Comparison of ENCODE assay signal across 13 cellular contexts in genomic region chr1:51664412-51665240, GRCh38. TPM values are rescaled to one million over a fixed set of nuclear protein-coding genes. Genes with fewer than 3 reads are reported as not detected.
DNase-seq lines count a peak whose midpoint lies in the region; TF ChIP-seq lines count a peak whose summit lies in the region.
"Had no signal": no experiment of that assay in that cellular context is flagged by ENCODE, and none has a peak within 500 bp of the region (broad histone marks: within the 10 kb centered on the region; RNA-seq: fewer than 3 reads in every experiment).

No MANE protein-coding gene starts in this region.

- peaks cover 62% of the 10 kb centered on the region for H3K79me2 ChIP-seq in GM23248 (ENCODE audit: insufficient read depth)

- H3K4me1 ChIP-seq in GM23248 (ENCODE audit: insufficient read depth) (peaks cover 59% of the 10 kb centered on the region), adipocyte (ENCODE audit: control insufficient read depth, insufficient read depth, low read length) (peaks cover 66% of the 10 kb centered on the region), left ventricle myocardium inferior (peaks cover 98% of the 10 kb centered on the region)
- H3K4me1 ChIP-seq: BLaER1 had no signal

- intact Hi-C loops in left ventricle myocardium inferior (cut with micrococcal nuclease) = no loop called here

- H3F3A ChIP-seq in GM23248 (ENCODE audit: insufficient read depth) = peaks cover 44% of the 10 kb centered on the region

- no peaks in the 10 kb centered on the region for H3K27me3 ChIP-seq in GM23248 (replicated peaks; ENCODE audit: insufficient read depth)
- no peaks in the 10 kb centered on the region for H3K27me3 ChIP-seq in adipocyte (replicated peaks; ENCODE audit: control insufficient read depth, insufficient read depth, low read length)
- no peaks in the 10 kb centered on the region for H3K27me3 ChIP-seq in left ventricle myocardium inferior (ENCODE audit: low read depth)
- H3K27me3 ChIP-seq: BLaER1, esophagus squamous epithelium had no signal

- in situ Hi-C loops in GM23248 (cut with MboI) = no loop called here

- H3K36me3 ChIP-seq in GM23248 (ENCODE audit: low read depth) = no peaks in the 10 kb centered on the region
- H3K36me3 ChIP-seq in adipocyte (ENCODE audit: control insufficient read depth, insufficient read depth, low read length, severe bottlenecking) = no peaks in the 10 kb centered on the region
- H3K36me3 ChIP-seq in left ventricle myocardium inferior = no peaks in the 10 kb centered on the region
- H3K36me3 ChIP-seq: BLaER1, esophagus squamous epithelium had no signal

- DNase-seq in GM23248 = peak; percentile 65
- no peak for DNase-seq in adipocyte (ENCODE audit: low read depth)
- no peak for DNase-seq in left ventricle myocardium inferior
- peak; percentile 41 for DNase-seq in skeletal muscle cell (ENCODE audit: low read depth)
- DNase-seq in midbrain (lab: John Stamatoyannopoulos, UW) = no peak
- no peak for DNase-seq in NCI-H1092 treated with DMSO at 0.1 percent for 48 hours (lab: John Stamatoyannopoulos, UW)
- DNase-seq in NOMO-1 treated with dmso at 0.1 percent for 144 hours (lab: John Stamatoyannopoulos, UW; ENCODE audit: unreplicated experiment) = no peak
- DNase-seq: activated T-cell treated with anti-CD3 and anti-CD28 coated beads, Interleukin-2, amount 50 U/mL, for 72 hours; amygdala; esophagus squamous epithelium; NCI-H2029 treated with DMSO at 0.1 percent for 48 hours; substantia nigra had no signal

- H3K9me3 ChIP-seq in GM23248 (ENCODE audit: low read depth) = no peaks in the 10 kb centered on the region
- no peaks in the 10 kb centered on the region for H3K9me3 ChIP-seq in adipocyte (ENCODE audit: control insufficient read depth, low read length)
- H3K9me3 ChIP-seq in left ventricle myocardium inferior (replicated peaks) = no peaks in the 10 kb centered on the region
- H3K9me3 ChIP-seq: BLaER1, esophagus squamous epithelium had no signal

- H3K4me2 ChIP-seq in GM23248 (ENCODE audit: unreplicated experiment) = no peak overlapping the region
- H3K4me2 ChIP-seq: BLaER1 had no signal

- H3K4me3 ChIP-seq in GM23248 = no peak overlapping the region
- H3K4me3 ChIP-seq in adipocyte (ENCODE audit: low read length) = no peak overlapping the region
- no peak overlapping the region for H3K4me3 ChIP-seq in left ventricle myocardium inferior
- no peak overlapping the region for H3K4me3 ChIP-seq in skeletal muscle cell (ENCODE audit: low read depth, low read length)
- H3K4me3 ChIP-seq: BLaER1, esophagus squamous epithelium had no signal

- H3K9me2 ChIP-seq in GM23248 (ENCODE audit: insufficient read depth) = peaks cover 3% of the 10 kb centered on the region; the same call in 1 of the 2 replicates

- H2AFZ ChIP-seq in GM23248 = no peak overlapping the region

- H4K20me1 ChIP-seq in GM23248 (ENCODE audit: insufficient read depth) = no peaks in the 10 kb centered on the region
- H4K20me1 ChIP-seq: BLaER1 had no signal

- peak overlapping the region; percentile 43 for H3K27ac ChIP-seq in GM23248
- peak overlapping the region; percentile 77 for H3K27ac ChIP-seq in left ventricle myocardium inferior (replicated peaks)
- H3K27ac ChIP-seq: BLaER1, esophagus squamous epithelium had no signal

- H3K9ac ChIP-seq in GM23248 (peak overlapping the region; percentile 30; the same call in 1 of the 2 replicates), adipocyte (ENCODE audit: low read length) (peak overlapping the region; percentile 21)
- H3K9ac ChIP-seq: BLaER1 had no signal

- no peak for TF ChIP-seq CTCF in left ventricle myocardium inferior (IDR thresholded peaks at IDR 0.05; ENCODE audit: borderline replicate concordance)

- WGBS in GM23248 (ENCODE audit: low coverage in 1 of 2, low lambda C conversion rate in 2 of 2, missing lambda C conversion rate in 2 of 2), 2 experiments = 74 to 76% methylated on average over 6 of the region's 6 CpGs

RNA-seq across cellular contexts. Expression of gene OSBPL9, which starts 47.7 kb away (rescaled TPM):
- total RNA-seq in GM23248 (2014; rRNA removed; shearing (Covaris generic)) = 37.0 and 53.6 TPM in 2 replicates
- polyA plus RNA-seq in GM23248 (2016; fragmentation: Nextera tagmentation; extraction: Ambion mirVana) = 32.2 and 33.0 TPM in 2 replicates
- 55.8 TPM for total RNA-seq in left ventricle myocardium inferior

Comparison
In these comparisons a context has a peak if more than half of its experiments do, and no peak if none do; other contexts are left out.
1. DNase-seq: peak in GM23248 (single experiment) and skeletal muscle cell (single experiment); none in adipocyte (single experiment), left ventricle myocardium inferior (single experiment), midbrain (single experiment), NCI-H1092 treated with DMSO at 0.1 percent for 48 hours (single experiment) and NOMO-1 treated with dmso at 0.1 percent for 144 hours (single experiment).